ENCODE assay signal across 3 cellular contexts in genomic region chr12:120838629-120839383, GRCh38.
DNase-seq lines count a peak whose midpoint lies in the region; TF ChIP-seq lines count a peak whose summit lies in the region.
"Not testable (repeated sequence)": the region's sequence is repeated elsewhere in the genome, so short reads cannot be mapped to it uniquely, and the experiment has no call there.

No MANE protein-coding gene starts in this region.

- peak; percentile 8 for DNase-seq in activated CD4-positive, alpha-beta T cell treated with anti-CD3 and anti-CD28 coated beads, Interleukin-2, amount 10 ng/mL, durations not matched to agents 24 days and 14 days
- DNase-seq in cardiac muscle cell (ENCODE audit: low read depth in 1 of 2, low spot score in 1 of 2), result not testable (repeated sequence)

- H3K4me3 ChIP-seq in HEK293 (ENCODE audit: low read depth, low read length); cardiac muscle cell: not testable (repeated sequence)

- intact Hi-C loops in activated CD4-positive, alpha-beta T cell treated with anti-CD3 and anti-CD28 coated beads, Interleukin-2, amount 10 ng/mL, durations not matched to agents 24 days and 14 days (cut with micrococcal nuclease), result not testable (repeated sequence)

- not testable (repeated sequence) for H3K27ac ChIP-seq in HEK293 (ENCODE audit: extremely low read depth, low read depth, low read length)
- peak overlapping the region; percentile 99 for H3K27ac ChIP-seq in cardiac muscle cell

- POLR2A ChIA-PET in HEK293 (lab: Yijun Ruan, JAX), result not testable (repeated sequence)

- peaks cover 26% of the 10 kb centered on the region; the same call in 1 of the 2 replicates for H3K4me1 ChIP-seq in HEK293 (ENCODE audit: control insufficient read depth, insufficient read depth, low read length)
- H3K4me1 ChIP-seq in cardiac muscle cell (ENCODE audit: low read depth), result peaks cover 48% of the 10 kb centered on the region

- H3K36me3 Mint-ChIP-seq in activated CD4-positive, alpha-beta T cell treated with anti-CD3 and anti-CD28 coated beads, Interleukin-2, amount 10 ng/mL, durations not matched to agents 24 days and 14 days (ENCODE audit: low read depth), result not testable (repeated sequence)

- not testable (repeated sequence) for H3K4me3 Mint-ChIP-seq in activated CD4-positive, alpha-beta T cell treated with anti-CD3 and anti-CD28 coated beads, Interleukin-2, amount 10 ng/mL, durations not matched to agents 24 days and 14 days

- peaks cover 31% of the 10 kb centered on the region for H3K4me1 Mint-ChIP-seq in activated CD4-positive, alpha-beta T cell treated with anti-CD3 and anti-CD28 coated beads, Interleukin-2, amount 10 ng/mL, durations not matched to agents 24 days and 14 days

- not testable (repeated sequence) for H3K36me3 ChIP-seq in HEK293 (ENCODE audit: control insufficient read depth in 2 of 2, insufficient read depth in 1 of 2, low read length in 2 of 2); cardiac muscle cell

- CTCF ChIA-PET in HEK293 (lab: Yijun Ruan, JAX), result interaction anchor here (0.6 to 1.5 kb wide), 3 partner anchors 12 to 142 kb away, joined by 3 to 4 read pairs (median 3); no protein-coding TSS in a partner anchor

- not testable (repeated sequence) for H3K27ac Mint-ChIP-seq in activated CD4-positive, alpha-beta T cell treated with anti-CD3 and anti-CD28 coated beads, Interleukin-2, amount 10 ng/mL, durations not matched to agents 24 days and 14 days

- H3K9me3 Mint-ChIP-seq in activated CD4-positive, alpha-beta T cell treated with anti-CD3 and anti-CD28 coated beads, Interleukin-2, amount 10 ng/mL, durations not matched to agents 24 days and 14 days, result not testable (repeated sequence)

- not testable (repeated sequence) for H3K27me3 Mint-ChIP-seq in activated CD4-positive, alpha-beta T cell treated with anti-CD3 and anti-CD28 coated beads, Interleukin-2, amount 10 ng/mL, durations not matched to agents 24 days and 14 days

- not testable (repeated sequence) for H3K9me3 ChIP-seq in HEK293 (ENCODE audit: control insufficient read depth, insufficient read depth, low read depth, low read length); cardiac muscle cell (ENCODE audit: low read depth)

- not testable (repeated sequence) for H3K27me3 ChIP-seq in cardiac muscle cell

- TF ChIP-seq CTCF in HEK293 (tag by site-specific recombination; IDR thresholded peaks at IDR 0.05); cardiac muscle cell (IDR thresholded peaks at IDR 0.05; ENCODE audit: low read depth, low read length): not testable (repeated sequence)

TF ChIP-seq in HEK293, 187 proteins besides CTCF, POLR2A, EP300 and RAD21:
- TF ChIP-seq ZNF146 (tag by site-specific recombination; IDR thresholded peaks at IDR 0.05) (peak; percentile 97), SCRT2 (tag by site-specific recombination; IDR thresholded peaks at IDR 0.05) (peak; percentile 68), ZNF184 (tag by site-specific recombination; IDR thresholded peaks at IDR 0.05) (peak; percentile 98), ZNF580 (tag by site-specific recombination; IDR thresholded peaks at IDR 0.05) (peak; percentile 42; the same call in 1 of the 2 replicates)
